Comparison of ENCODE assay signal across 12 cellular contexts in the genomic region with DNA sequence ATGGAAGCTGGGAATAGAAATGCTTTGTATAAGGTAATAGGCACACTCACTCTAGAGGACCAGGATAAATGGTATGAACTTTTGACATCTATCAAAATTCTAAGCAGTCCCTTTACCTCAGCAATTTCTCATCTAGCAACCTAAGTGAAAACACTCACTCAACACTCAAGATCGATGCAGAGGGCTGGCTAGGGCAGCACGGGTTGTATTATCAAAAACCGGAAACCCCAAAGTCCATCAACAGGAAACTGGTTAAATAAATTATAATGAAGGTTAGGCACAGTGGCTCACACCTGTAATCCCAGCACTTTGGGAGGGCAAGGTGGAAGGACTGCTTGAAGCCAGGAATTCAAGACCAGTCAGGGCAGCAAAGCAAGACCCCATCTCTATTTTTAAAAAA. TPM values are rescaled to one million over a fixed set of nuclear protein-coding genes. Genes with fewer than 3 reads are reported as not detected.
DNase-seq lines count a peak whose midpoint lies in the region; ATAC-seq, FAIRE-seq and TF ChIP-seq lines count a peak whose summit lies in the region.
"Had no signal": no experiment of that assay in that cellular context is flagged by ENCODE, and none has a peak within 500 bp of the region (broad histone marks: within the 10 kb centered on the region; RNA-seq: fewer than 3 reads in every experiment).

No MANE protein-coding gene starts in this region.

- no peaks in the 10 kb centered on the region for H3K27me3 ChIP-seq in CD4-positive, alpha-beta memory T cell (ENCODE audit: insufficient read depth, low read length)
- no peaks in the 10 kb centered on the region for H3K27me3 ChIP-seq in H9 (ENCODE audit: insufficient read depth, low read length)

- H4K8ac ChIP-seq in H9 (replicated peaks; ENCODE audit: insufficient read length, low read depth, low read length): no peak overlapping the region

- DNase-seq in CD4-positive, alpha-beta memory T cell: peak in 3 of 5 donors; percentile 22 to 28 (median 24)
- no peak for DNase-seq in GM19239 (ENCODE audit: insufficient read length, low spot score)
- DNase-seq in T-helper 17 cell: no peak
- no peak for DNase-seq in memory B cell (ENCODE audit: low spot score in 2 of 2)
- DNase-seq in H9: no peak
- DNase-seq in foreskin melanocyte: no peak
- DNase-seq: lower lobe of right lung; SHP77; stimulated activated CD4-positive, alpha-beta T cell treated with anti-CD3 and anti-CD28 coated beads, Interleukin-1b, Interleukin-23, amount 100 ng/mL, for 48 hours; stimulated activated naive CD4-positive, alpha-beta T cell treated with Interleukin-2 at 50 U/mL for 16 hours had no signal

- H3K79me2 ChIP-seq in H9 (ENCODE audit: insufficient read depth, low read length): peaks cover 50% of the 10 kb centered on the region

- no peak overlapping the region for H4K91ac ChIP-seq in H9 (ENCODE audit: insufficient read length, low read depth, low read length)

- H2AK5ac ChIP-seq in H9 (ENCODE audit: insufficient read length, low read length): no peak overlapping the region

- H2AFZ ChIP-seq in H9 (ENCODE audit: low read length): no peak overlapping the region

- peaks cover 16 to 20% of the 10 kb centered on the region in 2 donors for H3K36me3 Mint-ChIP-seq in CD4-positive, alpha-beta memory T cell
- peaks cover 4% of the 10 kb centered on the region for H3K36me3 Mint-ChIP-seq in T-helper 17 cell (ENCODE audit: low read depth)
- peaks cover 21% of the 10 kb centered on the region for H3K36me3 Mint-ChIP-seq in memory B cell
- H3K36me3 Mint-ChIP-seq in H9 (ENCODE audit: insufficient read depth in 1 of 3, low read depth in 3 of 3): peaks cover 5 to 14% (median 9%) of the 10 kb centered on the region in 3 experiments; a peak in 6 of 7 replicates

- H3K9ac ChIP-seq in H9 (ENCODE audit: extremely low read depth, insufficient read length, low read length): no peak overlapping the region

- no peak overlapping the region for H3K14ac ChIP-seq in H9 (ENCODE audit: insufficient read depth, low read length)

- H3K18ac ChIP-seq in H9 (ENCODE audit: insufficient read length, low read depth, low read length): no peak overlapping the region

- H3K56ac ChIP-seq in H9 (ENCODE audit: insufficient read length, low read depth, low read length): no peak overlapping the region

- H3K79me1 ChIP-seq in H9 (ENCODE audit: insufficient read depth, low read depth, low read length, poor library complexity, severe bottlenecking): peaks cover 7% of the 10 kb centered on the region

- no peak overlapping the region for H3T11ph ChIP-seq in H9 (ENCODE audit: low read length)

- H3K23me2 ChIP-seq in H9 (ENCODE audit: insufficient read length, low read depth, low read length, poor library complexity, severe bottlenecking): no peaks in the 10 kb centered on the region

- peak overlapping the region in 7 of 8 donors; percentile 50 to 64 (median 61) for H3K4me3 Mint-ChIP-seq in CD4-positive, alpha-beta memory T cell
- H3K4me3 Mint-ChIP-seq in T-helper 17 cell (peak overlapping the region; percentile 71), memory B cell (peak overlapping the region; percentile 27), H9 (no peak overlapping the region)

- H2BK5ac ChIP-seq in H9 (ENCODE audit: insufficient read length, low read length): no peak overlapping the region

- no peak overlapping the region for H3K4me2 ChIP-seq in H9 (ENCODE audit: insufficient read depth, insufficient read length, low read length)

- peak; percentile 66 for ATAC-seq in T-helper 17 cell
- peak; percentile 73 for ATAC-seq in memory B cell (ENCODE audit: low read depth)
- ATAC-seq in HG03139 (IDR thresholded peaks at IDR 0.05; ENCODE audit: unreplicated experiment): no peak
- ATAC-seq: lower lobe of right lung had no signal

- no CpG with 5 or more reads among the region's 3 CpGs for WGBS in H9 (ENCODE audit: extremely low coverage, insufficient read length, low lambda C conversion rate)

- CTCF ChIA-PET in CD4-positive, alpha-beta memory T cell (lab: Charles Lee; ENCODE audit: partially characterized antibody): interaction anchor here (0.9 kb wide), 1 partner anchor 8 kb away, joined by 3 read pairs; no protein-coding TSS in a partner anchor

- H2BK120ac ChIP-seq in H9 (ENCODE audit: low read depth, low read length, poor library complexity, severe bottlenecking): no peak overlapping the region

- H3K4me3 ChIP-seq in CD4-positive, alpha-beta memory T cell (ENCODE audit: low read length in 2 of 2): no peak overlapping the region
- H3K4me3 ChIP-seq: lower lobe of right lung had no signal

- intact Hi-C loops in CD4-positive, alpha-beta memory T cell (cut with micrococcal nuclease): no loop called here

- no peaks in the 10 kb centered on the region for H3K36me3 ChIP-seq in CD4-positive, alpha-beta memory T cell (ENCODE audit: insufficient read depth, low read length)

- H2BK15ac ChIP-seq in H9 (ENCODE audit: low read depth, low read length): no peak overlapping the region

- H3K4me1 ChIP-seq in CD4-positive, alpha-beta memory T cell (ENCODE audit: insufficient read depth, low read length): peaks cover 72% of the 10 kb centered on the region
- H3K4me1 ChIP-seq in H9 (ENCODE audit: insufficient read depth, low read length): no peaks in the 10 kb centered on the region; the same call in 1 of the 2 replicates

- H4K5ac ChIP-seq in H9 (ENCODE audit: insufficient read length, low read depth, low read length): no peak overlapping the region

- peak; percentile 77 for FAIRE-seq in GM19239 (lab: Jason Lieb, UNC)

- H3K4ac ChIP-seq in H9 (ENCODE audit: low read depth, low read length): no peak overlapping the region

- H3K9me3 Mint-ChIP-seq in CD4-positive, alpha-beta memory T cell: no peaks in the 10 kb centered on the region
- peaks cover 2% of the 10 kb centered on the region for H3K9me3 Mint-ChIP-seq in memory B cell
- H3K9me3 Mint-ChIP-seq in H9: peaks cover 5 to 11% of the 10 kb centered on the region in 2 experiments; a peak in 3 of 5 replicates

- H3K4me1 Mint-ChIP-seq in CD4-positive, alpha-beta memory T cell: peaks cover 32 to 59% (median 45%) of the 10 kb centered on the region in 4 donors
- H3K4me1 Mint-ChIP-seq in T-helper 17 cell (peaks cover 33% of the 10 kb centered on the region), memory B cell (peaks cover 34% of the 10 kb centered on the region), H9 (peaks cover 0 to 4% of the 10 kb centered on the region in 2 experiments; a peak in 1 of 4 replicates)

- no peaks in the 10 kb centered on the region for H3K27me3 Mint-ChIP-seq in CD4-positive, alpha-beta memory T cell
- no peaks in the 10 kb centered on the region for H3K27me3 Mint-ChIP-seq in T-helper 17 cell
- H3K27me3 Mint-ChIP-seq in memory B cell: no peaks in the 10 kb centered on the region
- no peaks in the 10 kb centered on the region; the same call in 1 of the 2 replicates for H3K27me3 Mint-ChIP-seq in H9 (ENCODE audit: low read depth)

- peak overlapping the region in 6 of 7 donors; percentile 46 to 91 (median 71) for H3K27ac Mint-ChIP-seq in CD4-positive, alpha-beta memory T cell
- H3K27ac Mint-ChIP-seq in T-helper 17 cell (peak overlapping the region; percentile 92), memory B cell (peak overlapping the region; percentile 74), H9 (no peak overlapping the region; a peak in 1 of 7 replicates)

- H2BK12ac ChIP-seq in H9 (ENCODE audit: insufficient read length, low read depth, low read length): no peak overlapping the region

- no peaks in the 10 kb centered on the region for H4K20me1 ChIP-seq in H9 (ENCODE audit: control insufficient read depth, insufficient read depth, insufficient read length)

- no peak overlapping the region for H3K23ac ChIP-seq in H9 (ENCODE audit: insufficient read length, low read depth, low read length)

- no peak overlapping the region for H2BK20ac ChIP-seq in H9 (ENCODE audit: low read depth, low read length, poor library complexity, severe bottlenecking)

- no peak overlapping the region for H3K27ac ChIP-seq in CD4-positive, alpha-beta memory T cell (ENCODE audit: low read depth, low read length)
- no peak overlapping the region for H3K27ac ChIP-seq in H9 (ENCODE audit: insufficient read length, low read depth, low read length)
- H3K27ac ChIP-seq: lower lobe of right lung had no signal

- POLR2A ChIA-PET in CD4-positive, alpha-beta memory T cell (lab: Charles Lee; ENCODE audit: partially characterized antibody): interaction anchor here (2.7 kb wide), 1 partner anchor 9 kb away, joined by 16 read pairs; the partner anchor contains the start of gene USP48

- TF ChIP-seq CTCF in H9 (conservative IDR thresholded peaks at IDR 0.05): no peak

- H3K9me3 ChIP-seq in CD4-positive, alpha-beta memory T cell (ENCODE audit: control insufficient read depth in 1 of 2, low read length in 2 of 2): no peaks in the 10 kb centered on the region
- no peaks in the 10 kb centered on the region for H3K9me3 ChIP-seq in T-helper 17 cell (ENCODE audit: control insufficient read depth, low read length, poor library complexity, severe bottlenecking)
- H3K9me3 ChIP-seq in H9 (ENCODE audit: control insufficient read depth, low read depth, low read length): no peaks in the 10 kb centered on the region
- H3K9me3 ChIP-seq: lower lobe of right lung had no signal

RNA-seq across cellular contexts. Expression of gene USP48, which starts 9.4 kb away (rescaled TPM):
- total RNA-seq in CD4-positive, alpha-beta memory T cell: 100 to 1,000 TPM; 110 to 117 TPM
- polyA plus RNA-seq in CD4-positive, alpha-beta memory T cell: 10 to 100 TPM; 36.1 to 42.4 TPM
- total RNA-seq in T-helper 17 cell: 10 to 100 TPM; 84.3 to 93.3 TPM
- total RNA-seq in H9 (2021): 84.8 and 86.2 TPM in 2 replicates

RNA-seq across cellular contexts. Expression of gene LDLRAD2, which starts 38.5 kb away (rescaled TPM):
- not detected for total RNA-seq in CD4-positive, alpha-beta memory T cell
- not detected for polyA plus RNA-seq in CD4-positive, alpha-beta memory T cell
- total RNA-seq in T-helper 17 cell (not detected), H9 (2021) (0.88 and 1.0 TPM in 2 replicates)
- total RNA-seq: NCI-H460 had no signal

Comparison
In these comparisons a context has a peak if more than half of its experiments do, and no peak if none do; other contexts are left out.
1. DNase-seq: peak in CD4-positive, alpha-beta memory T cell (3 of 5); none in GM19239 (single experiment), T-helper 17 cell (0 of 3), memory B cell (0 of 2), H9 (single experiment) and foreskin melanocyte (single experiment).
2. H3K27ac Mint-ChIP-seq: peak in CD4-positive, alpha-beta memory T cell (6 of 7), T-helper 17 cell (single experiment) and memory B cell (single experiment); none in H9 (0 of 3).
3. H3K4me3 Mint-ChIP-seq: peak in CD4-positive, alpha-beta memory T cell (7 of 8), T-helper 17 cell (single experiment) and memory B cell (single experiment); none in H9 (0 of 2).